ENCODE assay signal across 11 cellular contexts in the genomic region with DNA sequence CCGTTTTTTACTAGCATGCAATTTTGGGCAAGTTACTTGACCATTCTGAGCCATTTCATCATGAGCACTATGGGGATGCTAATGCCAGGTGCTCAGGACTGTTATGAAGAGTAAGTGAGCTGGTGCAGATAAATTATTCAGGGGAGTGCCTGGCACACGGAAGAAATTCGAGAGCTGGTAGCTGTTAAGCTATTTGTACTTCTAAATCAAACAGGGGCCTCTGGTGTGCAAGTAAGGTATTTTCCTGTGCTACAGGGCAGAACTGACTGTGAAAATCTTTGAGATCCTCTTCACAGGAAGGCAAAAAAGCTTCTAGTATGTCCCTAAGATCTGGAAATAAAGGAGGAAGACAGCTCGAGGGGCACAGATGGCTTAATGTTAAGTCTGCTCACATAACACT.
DNase-seq lines count a peak whose midpoint lies in the region; ATAC-seq, FAIRE-seq and TF ChIP-seq lines count a peak whose summit lies in the region.
"Had no signal": no experiment of that assay in that cellular context is flagged by ENCODE, and none has a peak within 500 bp of the region (broad histone marks: within the 10 kb centered on the region; RNA-seq: fewer than 3 reads in every experiment).

No MANE protein-coding gene starts in this region.

- no peak for FAIRE-seq in bronchial epithelial cell (lab: Jason Lieb, UNC)

- no peak for TF ChIP-seq CTCF in bronchial epithelial cell (IDR thresholded peaks at IDR 0.05; ENCODE audit: insufficient read depth, low read length, severe bottlenecking)

- ATAC-seq in GM19463 (IDR thresholded peaks at IDR 0.05; ENCODE audit: unreplicated experiment): no peak

- H3K36me3 ChIP-seq in bronchial epithelial cell (ENCODE audit: control insufficient read depth, insufficient read depth, low read length): no peaks in the 10 kb centered on the region
- H3K36me3 ChIP-seq: BLaER1 treated with 17β-estradiol and CSF1 and Interleukin-3, amounts not matched to agents 10 nM and 100 nM; esophagus muscularis mucosa had no signal

- no peak overlapping the region for H3K4me3 ChIP-seq in bronchial epithelial cell (ENCODE audit: low read depth, low read length)
- H3K4me3 ChIP-seq: BLaER1 treated with 17β-estradiol and CSF1 and Interleukin-3, amounts not matched to agents 10 nM and 100 nM; esophagus muscularis mucosa had no signal

- H3K27me3 ChIP-seq in bronchial epithelial cell (ENCODE audit: control insufficient read depth, insufficient read depth, low read length): peaks cover 11% of the 10 kb centered on the region
- H3K27me3 ChIP-seq: BLaER1 treated with 17β-estradiol and CSF1 and Interleukin-3, amounts not matched to agents 10 nM and 100 nM had no signal

- DNase-seq in NCI-H510A treated with DMSO at 0.1 percent for 48 hours (lab: John Stamatoyannopoulos, UW): peak; percentile 70
- no peak for DNase-seq in NCI-H510A (lab: John Stamatoyannopoulos, UW)
- DNase-seq in NCI-H2196 (lab: John Stamatoyannopoulos, UW; ENCODE audit: unreplicated experiment): peak; percentile 19
- peak; percentile 16 for DNase-seq in bronchial epithelial cell (ENCODE audit: low read depth)
- DNase-seq in putamen (ENCODE audit: low spot score): peak; percentile 41
- DNase-seq in activated naive CD4-positive, alpha-beta T cell treated with Interleukin-2 at 50 U/mL for 16 hours: no peak
- DNase-seq in glomerular visceral epithelial cell (ENCODE audit: extremely low spot score): no peak
- DNase-seq: activated effector memory CD4-positive, alpha-beta T cell treated with Interleukin-2 at 50 U/mL for 16 hours had no signal

Comparison
In these comparisons a context has a peak if more than half of its experiments do, and no peak if none do; other contexts are left out.
1. DNase-seq: peak in NCI-H510A treated with DMSO at 0.1 percent for 48 hours (single experiment), NCI-H2196 (single experiment), bronchial epithelial cell (single experiment) and putamen (single experiment); none in NCI-H510A (single experiment), activated naive CD4-positive, alpha-beta T cell treated with Interleukin-2 at 50 U/mL for 16 hours (single experiment) and glomerular visceral epithelial cell (single experiment).